ENCODE assay signal across 9 cellular contexts in the genomic region with DNA sequence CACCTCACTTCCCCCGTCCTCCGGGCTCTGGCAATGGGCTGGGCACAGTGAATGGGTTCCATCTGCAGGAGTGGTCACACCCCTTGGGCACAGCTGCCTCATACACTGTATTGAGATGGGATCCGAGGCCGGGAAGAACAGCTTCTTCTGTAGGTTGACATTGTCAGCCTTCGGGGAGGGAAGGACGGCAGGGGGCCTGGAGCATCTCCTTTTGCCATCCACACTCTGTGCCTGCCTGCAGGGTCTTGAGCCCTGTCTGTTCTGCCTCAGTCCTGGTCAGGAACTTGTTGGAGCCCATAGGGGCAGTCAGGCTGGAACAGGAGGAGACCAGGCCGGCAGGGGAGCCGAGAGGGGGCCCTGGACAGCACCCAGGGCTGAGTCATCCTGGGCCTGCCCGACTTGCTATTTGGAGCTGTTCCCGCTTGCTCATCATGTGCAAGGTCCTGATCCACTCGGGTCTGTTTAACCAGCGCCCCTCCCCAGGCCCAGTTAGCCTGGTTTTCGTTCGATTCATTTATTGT.
A peak's percentile ranks its signal among the peaks of the same experiment; 100 is the strongest.
DNase-seq lines count a peak whose midpoint lies in the region; ATAC-seq and TF ChIP-seq lines count a peak whose summit lies in the region.
"Had no signal": no experiment of that assay in that cellular context is flagged by ENCODE, and none has a peak within 500 bp of the region (broad histone marks: within the 10 kb centered on the region; RNA-seq: fewer than 3 reads in every experiment).

No MANE protein-coding gene starts in this region.

- TF ChIP-seq CTCF in dorsolateral prefrontal cortex (IDR thresholded peaks at IDR 0.05 in 54 of 56, conservative IDR thresholded peaks at IDR 0.05 in 2 of 56; ENCODE audit: low read depth in 1 of 56, partially characterized antibody in 56 of 56), result peak in 2 of 56 donors; percentile 9 to 26

- peaks cover 81% of the 10 kb centered on the region for H3K4me1 ChIP-seq in ACC112 (ENCODE audit: control insufficient read depth, insufficient read depth, low read length, unreplicated experiment)

- no peaks in the 10 kb centered on the region for H3K36me3 ChIP-seq in ACC112 (ENCODE audit: insufficient read depth, low read length)

- DNase-seq in M059J (ENCODE audit: low read depth) (peak; percentile 82), dorsolateral prefrontal cortex (peak in 3 of 10 donors; percentile 42 to 77 (median 51)), mucosa of gallbladder (ENCODE audit: low spot score) (peak; percentile 73), left lobe of liver (ENCODE audit: low spot score) (no peak), GF-D8 (lab: John Stamatoyannopoulos, UW) (no peak)
- DNase-seq in NK-92 treated with Interleukin-12 subunit alpha and Interleukin-12 subunit beta, amount 100 ng/mL, for 24 hours (lab: John Stamatoyannopoulos, UW), result no peak
- DNase-seq: NCI-H82 had no signal

- ATAC-seq in left lobe of liver (no peak), GM21367 (IDR thresholded peaks at IDR 0.05; ENCODE audit: unreplicated experiment) (no peak)

- H3K27ac ChIP-seq in ACC112 (ENCODE audit: low read depth, low read length) (peak overlapping the region; percentile 94), dorsolateral prefrontal cortex (peak overlapping the region in 50 of 59 donors; percentile 8 to 88 (median 58))

- intact Hi-C loops in dorsolateral prefrontal cortex (cut with DNase I), result no loop called here

- no peaks in the 10 kb centered on the region for H3K27me3 ChIP-seq in ACC112 (ENCODE audit: insufficient read depth, low read length)
- H3K27me3 ChIP-seq in dorsolateral prefrontal cortex, result no peaks in the 10 kb centered on the region

- H3K4me3 ChIP-seq in ACC112 (ENCODE audit: low read depth, low read length) (no peak overlapping the region), dorsolateral prefrontal cortex (no peak overlapping the region)

- peaks cover 64% of the 10 kb centered on the region for H3K79me2 ChIP-seq in ACC112 (ENCODE audit: control insufficient read depth, insufficient read depth, low read length, unreplicated experiment)

- H2AFZ ChIP-seq in ACC112 (ENCODE audit: low read length, unreplicated experiment), result no peak overlapping the region

Comparison
In these comparisons a context has a peak if more than half of its experiments do, and no peak if none do; other contexts are left out.
1. DNase-seq: peak in M059J (single experiment) and mucosa of gallbladder (single experiment); none in left lobe of liver (single experiment), NK-92 treated with Interleukin-12 subunit alpha and Interleukin-12 subunit beta, amount 100 ng/mL, for 24 hours (single experiment) and GF-D8 (single experiment).